Comparison of ENCODE assay signal across 12 cellular contexts in the genomic region with DNA sequence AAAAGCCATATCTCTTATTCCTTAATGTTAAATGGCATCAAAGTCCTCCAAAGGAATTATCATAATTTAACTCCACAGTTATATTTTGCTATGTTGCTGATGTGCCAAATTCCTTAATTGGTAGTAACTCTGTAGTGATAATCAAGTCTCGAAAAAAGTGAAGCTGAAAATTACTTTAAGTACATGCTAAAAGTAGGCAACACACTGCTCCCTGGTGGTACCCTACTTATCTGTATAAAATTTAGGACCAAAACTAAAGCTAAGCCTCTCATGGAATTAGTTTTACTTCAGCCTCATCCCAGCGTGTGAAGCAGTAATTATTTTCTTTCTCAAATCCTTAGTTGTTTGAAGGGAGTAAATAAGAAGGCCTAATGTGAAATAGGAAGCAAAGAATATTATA.
A peak's percentile ranks its signal among the peaks of the same experiment; 100 is the strongest.
DNase-seq lines count a peak whose midpoint lies in the region; ATAC-seq and TF ChIP-seq lines count a peak whose summit lies in the region.
"Had no signal": no experiment of that assay in that cellular context is flagged by ENCODE, and none has a peak within 500 bp of the region (broad histone marks: within the 10 kb centered on the region; RNA-seq: fewer than 3 reads in every experiment).

No MANE protein-coding gene starts in this region.

- intact Hi-C loops in left colon (cut with DNase I, micrococcal nuclease), result loop anchor here in 1 of 2 donors (5.0 kb wide), 2 partner anchors 87 to 188 kb away; partner anchors contain the start of gene TGFB3

- H3K4me3 ChIP-seq in AG09309 (ENCODE audit: control insufficient read depth, low read depth, low read length) (no peak overlapping the region), choroid plexus epithelial cell (ENCODE audit: low read depth, low read length) (no peak overlapping the region)

- TF ChIP-seq CTCF in AG09309 (IDR thresholded peaks at IDR 0.05; ENCODE audit: control insufficient read depth, insufficient read depth, low read depth, low read length, missing control alignments) (peak; percentile 30), choroid plexus epithelial cell (conservative IDR thresholded peaks at IDR 0.05; ENCODE audit: low read depth, low read length) (peak; percentile 32)

- ATAC-seq in left colon (no peak), HG03442 (IDR thresholded peaks at IDR 0.05; ENCODE audit: unreplicated experiment) (no peak)
- ATAC-seq: T-cell had no signal

- DNase-seq in AG09309 (ENCODE audit: low read depth) (peak; percentile 10), HT-29 (ENCODE audit: low spot score) (peak; percentile 6), choroid plexus epithelial cell (ENCODE audit: low read depth) (peak; percentile 58), medulla oblongata (ENCODE audit: extremely low spot score) (peak; percentile 37), left colon (no peak), HuH-7 (ENCODE audit: low spot score) (no peak), NOMO-1 (lab: John Stamatoyannopoulos, UW; ENCODE audit: unreplicated experiment in 2 of 2) (no peak)
- DNase-seq: activated CD4-positive, alpha-beta T cell treated with anti-CD3 and anti-CD28 coated beads for 48 hours; NCI-H187; stimulated activated naive CD4-positive, alpha-beta T cell treated with Interleukin-2 at 50 U/mL for 16 hours; T-cell had no signal

Comparison
In these comparisons a context has a peak if more than half of its experiments do, and no peak if none do; other contexts are left out.
1. DNase-seq: peak in AG09309 (single experiment), HT-29 (single experiment), choroid plexus epithelial cell (single experiment) and medulla oblongata (single experiment); none in left colon (0 of 2), HuH-7 (single experiment) and NOMO-1 (0 of 2).